In the genomic region with DNA sequence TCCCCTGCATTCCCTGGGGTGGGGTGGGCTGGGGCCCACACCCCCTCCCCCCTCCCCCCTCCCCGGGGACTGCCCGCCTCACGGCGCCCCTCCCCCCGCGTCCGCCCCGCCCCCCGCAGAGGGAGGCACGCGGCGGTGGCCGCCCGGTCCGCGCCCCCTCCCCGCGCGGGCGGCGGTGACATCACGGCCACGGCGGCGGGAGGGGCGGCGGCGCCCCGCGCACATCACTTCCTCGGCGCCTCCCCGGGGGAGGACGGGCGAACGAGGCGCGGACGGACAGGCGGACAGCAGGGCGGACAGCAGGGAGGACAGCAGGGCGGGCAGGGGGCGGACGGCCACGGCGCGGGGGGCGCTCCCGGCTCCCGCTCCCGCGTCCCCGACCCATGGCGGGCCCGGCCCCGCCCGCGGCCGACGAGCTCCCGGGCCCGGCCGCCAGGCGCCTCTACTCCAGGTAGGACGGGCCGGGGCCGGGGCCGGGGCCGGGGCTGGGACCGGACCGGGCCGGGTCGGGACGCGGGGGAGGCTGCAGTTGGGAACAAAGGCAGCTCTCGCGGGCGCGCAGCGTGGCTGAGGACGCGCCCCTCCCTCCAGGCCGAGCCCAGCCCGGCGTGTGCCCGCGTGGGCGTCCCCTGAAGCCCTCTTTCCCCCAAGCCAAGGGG, we compare ENCODE assay signal across 8 cellular contexts. TPM values are rescaled to one million over a fixed set of nuclear protein-coding genes. Genes with fewer than 3 reads are reported as not detected.
DNase-seq lines count a peak whose midpoint lies in the region; ATAC-seq, FAIRE-seq and TF ChIP-seq lines count a peak whose summit lies in the region.

A gene with protein sequence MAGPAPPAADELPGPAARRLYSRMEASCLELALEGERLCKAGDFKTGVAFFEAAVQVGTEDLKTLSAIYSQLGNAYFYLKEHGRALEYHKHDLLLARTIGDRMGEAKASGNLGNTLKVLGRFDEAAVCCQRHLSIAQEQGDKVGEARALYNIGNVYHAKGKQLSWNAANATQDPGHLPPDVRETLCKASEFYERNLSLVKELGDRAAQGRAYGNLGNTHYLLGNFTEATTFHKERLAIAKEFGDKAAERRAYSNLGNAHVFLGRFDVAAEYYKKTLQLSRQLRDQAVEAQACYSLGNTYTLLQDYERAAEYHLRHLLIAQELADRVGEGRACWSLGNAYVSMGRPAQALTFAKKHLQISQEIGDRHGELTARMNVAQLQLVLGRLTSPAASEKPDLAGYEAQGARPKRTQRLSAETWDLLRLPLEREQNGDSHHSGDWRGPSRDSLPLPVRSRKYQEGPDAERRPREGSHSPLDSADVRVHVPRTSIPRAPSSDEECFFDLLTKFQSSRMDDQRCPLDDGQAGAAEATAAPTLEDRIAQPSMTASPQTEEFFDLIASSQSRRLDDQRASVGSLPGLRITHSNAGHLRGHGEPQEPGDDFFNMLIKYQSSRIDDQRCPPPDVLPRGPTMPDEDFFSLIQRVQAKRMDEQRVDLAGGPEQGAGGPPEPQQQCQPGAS (plus strand): TSS at position 227 of the 659 bp plus-strand sequence. CDS start 157 bp downstream, at position 384.

- H3K36me3 ChIP-seq in trophoblast cell (ENCODE audit: control insufficient read depth in 1 of 2, insufficient read depth in 2 of 2, low read length in 2 of 2) = peaks cover 3 to 5% of the 10 kb centered on the region in 2 experiments

- CTCF ChIA-PET in RWPE1 (lab: Yijun Ruan, JAX) = interaction anchor here (1.8 kb wide), 1 partner anchor 14 kb away, joined by 6 read pairs; no protein-coding TSS in a partner anchor

- WGBS in trophoblast cell (ENCODE audit: extremely low coverage, insufficient coverage, insufficient read length) = no CpG with 5 or more reads among the region's 88 CpGs

- H3K14ac ChIP-seq in trophoblast cell (ENCODE audit: low read length) = peak within 1 kb of the TSS; percentile 77

- H3K23ac ChIP-seq in trophoblast cell (ENCODE audit: low read length) = no peak within 1 kb of the TSS

- H2BK12ac ChIP-seq in trophoblast cell (ENCODE audit: low read length) = peak within 1 kb of the TSS; percentile 34

- FAIRE-seq in GM19239 (lab: Jason Lieb, UNC) = no peak

- peak within 1 kb of the TSS; percentile 61 for H3K4me2 ChIP-seq in trophoblast cell (ENCODE audit: low read length)

- DNase-seq in GM13977 (ENCODE audit: low spot score) = peak; percentile 74
- peak; percentile 71 for DNase-seq in RWPE1 (ENCODE audit: low spot score)
- peak; percentile 77 for DNase-seq in left cardiac atrium
- no peak for DNase-seq in trophoblast cell
- DNase-seq in SHP77 treated with DMSO at 0.1 percent for 48 hours (lab: John Stamatoyannopoulos, UW) = no peak
- no peak for DNase-seq in GM19239 (ENCODE audit: insufficient read length, low spot score)

- H2BK120ac ChIP-seq in trophoblast cell (ENCODE audit: insufficient read depth, low read length, poor library complexity) = peak within 1 kb of the TSS; percentile 34

- H3K79me2 ChIP-seq in trophoblast cell (ENCODE audit: control insufficient read depth, insufficient read depth, low read length, poor library complexity) = peaks cover 8% of the 10 kb centered on the region

- H3K9ac ChIP-seq in trophoblast cell (ENCODE audit: low read length) = peak within 1 kb of the TSS; percentile 60

- TF ChIP-seq CTCF in GM13977 (IDR thresholded peaks at IDR 0.05; ENCODE audit: extremely low read depth, insufficient read depth, missing control alignments) (no peak), RWPE1 (conservative IDR thresholded peaks at IDR 0.05; ENCODE audit: low read depth) (no peak)

- intact Hi-C loops in left cardiac atrium (cut with DNase I) = no loop called here

- POLR2A ChIA-PET in RWPE1 (lab: Yijun Ruan, JAX; ENCODE audit: low non-redundant PET) = no interaction called here

- peak within 1 kb of the TSS; percentile 70 for H2AK5ac ChIP-seq in trophoblast cell (ENCODE audit: low read length)

- H2AFZ ChIP-seq in trophoblast cell (ENCODE audit: insufficient read depth, low read length, poor library complexity) = peak within 1 kb of the TSS; percentile 68

- H4K12ac ChIP-seq in trophoblast cell (ENCODE audit: low read depth, low read length) = peak within 1 kb of the TSS; percentile 39

- H2BK5ac ChIP-seq in trophoblast cell (ENCODE audit: low read depth, low read length, poor library complexity) = no peak within 1 kb of the TSS

- H3K27ac ChIP-seq in RWPE1 = peak within 1 kb of the TSS; percentile 41
- peak within 1 kb of the TSS; percentile 66 for H3K27ac ChIP-seq in angular gyrus (ENCODE audit: low read depth, low read length)
- H3K27ac ChIP-seq in trophoblast cell (ENCODE audit: low read depth, low read length) = no peak within 1 kb of the TSS

- H4K91ac ChIP-seq in trophoblast cell (ENCODE audit: low read depth, low read length) = peak within 1 kb of the TSS; percentile 78

- peaks cover 22 to 28% of the 10 kb centered on the region in 2 experiments for H3K4me1 ChIP-seq in trophoblast cell (ENCODE audit: control insufficient read depth in 1 of 2, insufficient read depth in 2 of 2, low read length in 2 of 2)

- peaks cover 15% of the 10 kb centered on the region for H3K79me1 ChIP-seq in trophoblast cell (ENCODE audit: low read length)

- H3K4ac ChIP-seq in trophoblast cell (ENCODE audit: low read depth, low read length) = peak within 1 kb of the TSS; percentile 38

- in situ Hi-C loops in GM13977 (cut with MboI; ENCODE audit: low pct_unique_long_range_greater_than_20kb, low sequenced_read_pairs, unreplicated experiment) = no loop called here

- ATAC-seq in left cardiac atrium (peak; percentile 28 to 43), HG03045 (IDR thresholded peaks at IDR 0.05; ENCODE audit: unreplicated experiment) (no peak)

- peak within 1 kb of the TSS; percentile 83 for H3K4me3 ChIP-seq in trophoblast cell (ENCODE audit: low read depth, low read length)

- no peaks in the 10 kb centered on the region for H3K9me3 ChIP-seq in trophoblast cell (ENCODE audit: insufficient read depth, low read depth, low read length)

- no peaks in the 10 kb centered on the region for H3K27me3 ChIP-seq in trophoblast cell (ENCODE audit: insufficient read depth, low read length)

- H4K8ac ChIP-seq in trophoblast cell (ENCODE audit: low read depth, low read length) = peak within 1 kb of the TSS; percentile 79

- peak within 1 kb of the TSS; percentile 66 for H3K18ac ChIP-seq in trophoblast cell (ENCODE audit: low read length)

RNA-seq across cellular contexts. Expression of the gene that starts here (rescaled TPM):
- total RNA-seq in left cardiac atrium = 10 to 100 TPM; 55.6 to 58.6 TPM
- polyA plus RNA-seq in trophoblast cell (2013) = 17.8 and 18.5 TPM in 2 replicates

Comparison
In these comparisons a context has a peak if more than half of its experiments do, and no peak if none do; other contexts are left out.
1. DNase-seq: peak in GM13977 (single experiment), RWPE1 (single experiment) and left cardiac atrium (single experiment); none in trophoblast cell (0 of 2), SHP77 treated with DMSO at 0.1 percent for 48 hours (single experiment) and GM19239 (single experiment).